Comparison of ENCODE assay signal across 32 cellular contexts in genomic region chr1:176444286-176444685, GRCh38. TPM values are rescaled to one million over a fixed set of nuclear protein-coding genes. Genes with fewer than 3 reads are reported as not detected.
DNase-seq lines count a peak whose midpoint lies in the region; ATAC-seq, FAIRE-seq and TF ChIP-seq lines count a peak whose summit lies in the region.
"Had no signal": no experiment of that assay in that cellular context is flagged by ENCODE, and none has a peak within 500 bp of the region (broad histone marks: within the 10 kb centered on the region; RNA-seq: fewer than 3 reads in every experiment).

No MANE protein-coding gene starts in this region.

- POLR2A ChIA-PET in MCF 10A (lab: Yijun Ruan, JAX) = interaction anchor here (0.6 to 0.9 kb wide), 2 partner anchors 71 to 1440 kb away, joined by 3 read pairs; no protein-coding TSS in a partner anchor

- H3K27ac ChIP-seq in breast epithelium (no peak overlapping the region), body of pancreas (no peak overlapping the region), kidney (ENCODE audit: low read depth in 2 of 2, low read length in 2 of 2) (no peak overlapping the region)
- H3K27ac ChIP-seq: brain microvascular endothelial cell, dorsolateral prefrontal cortex, lower lobe of right lung, prostate gland, thyroid gland, vagina had no signal

- WGBS in body of pancreas, 2 donors = 52 to 53% methylated on average over 4 of the region's 4 CpGs

- no peak overlapping the region for H3K4me3 Mint-ChIP-seq in MCF 10A (ENCODE audit: unreplicated experiment)
- no peak overlapping the region for H3K4me3 Mint-ChIP-seq in T-helper 2 cell treated with Interferon-gamma antibody and Interleukin-4, amounts not matched to agents 5 μg/mL and 100 μg/mL, for 36 hours
- H3K4me3 Mint-ChIP-seq: activated T-helper 17 cell treated with anti-CD3 and anti-CD28 coated beads, Interleukin-2, amount 50 U/mL, for 72 hours; H9; natural killer cell had no signal

- H3K4me3 ChIP-seq in breast epithelium (no peak overlapping the region), body of pancreas (no peak overlapping the region), kidney (ENCODE audit: low read length in 2 of 2) (no peak overlapping the region)
- H3K4me3 ChIP-seq: dorsolateral prefrontal cortex, lower lobe of right lung, prostate gland, thyroid gland, vagina had no signal

- no peaks in the 10 kb centered on the region for H3K27me3 Mint-ChIP-seq in MCF 10A (ENCODE audit: insufficient read depth, unreplicated experiment)
- H3K27me3 Mint-ChIP-seq in T-helper 2 cell treated with Interferon-gamma antibody and Interleukin-4, amounts not matched to agents 5 μg/mL and 100 μg/mL, for 36 hours (ENCODE audit: low read depth) = no peaks in the 10 kb centered on the region

- CTCF ChIA-PET in MCF 10A (lab: Yijun Ruan, JAX) = interaction anchor here (0.6 to 1.8 kb wide), 8 partner anchors 40 to 997 kb away, joined by 3 to 5 read pairs (median 3); no protein-coding TSS in a partner anchor

- H3K4me1 Mint-ChIP-seq in MCF 10A (ENCODE audit: insufficient read depth, unreplicated experiment) = no peaks in the 10 kb centered on the region
- H3K4me1 Mint-ChIP-seq in T-helper 2 cell treated with Interferon-gamma antibody and Interleukin-4, amounts not matched to agents 5 μg/mL and 100 μg/mL, for 36 hours (ENCODE audit: low read depth) = no peaks in the 10 kb centered on the region
- H3K4me1 Mint-ChIP-seq: activated T-helper 17 cell treated with anti-CD3 and anti-CD28 coated beads, Interleukin-2, amount 50 U/mL, for 72 hours; H9; natural killer cell had no signal

- H3K27me3 ChIP-seq in breast epithelium = no peaks in the 10 kb centered on the region
- H3K27me3 ChIP-seq in body of pancreas = no peaks in the 10 kb centered on the region
- H3K27me3 ChIP-seq: BE2C, brain microvascular endothelial cell, dorsolateral prefrontal cortex, thyroid gland, vagina had no signal

- TF ChIP-seq POLR2A in breast epithelium (IDR thresholded peaks at IDR 0.05) = no peak
- TF ChIP-seq POLR2A in body of pancreas (IDR thresholded peaks at IDR 0.05) = no peak

- H3K4me1 ChIP-seq in breast epithelium (no peaks in the 10 kb centered on the region), body of pancreas (no peaks in the 10 kb centered on the region), kidney (ENCODE audit: control insufficient read depth in 1 of 2, insufficient read depth in 1 of 2, low read depth in 1 of 2, low read length in 2 of 2) (peaks cover 0 to 4% of the 10 kb centered on the region in 2 donors)
- H3K4me1 ChIP-seq: BE2C, lower lobe of right lung, prostate gland, thyroid gland, vagina had no signal

- ATAC-seq in body of pancreas (no peak), HG03571 (IDR thresholded peaks at IDR 0.05; ENCODE audit: unreplicated experiment) (no peak)
- ATAC-seq: activated T-helper 17 cell treated with anti-CD3 and anti-CD28 coated beads, Interleukin-2, amount 50 U/mL, for 72 hours; lower lobe of right lung; natural killer cell; PC-3 had no signal

- no peak overlapping the region for H3K9ac ChIP-seq in kidney (ENCODE audit: low read length in 2 of 2)

- DNase-seq in MCF 10A (ENCODE audit: unreplicated experiment) = peak; percentile 21
- DNase-seq in breast epithelium (ENCODE audit: low spot score in 2 of 2) = no peak
- DNase-seq in body of pancreas = peak in 3 of 4 donors; percentile 6 to 34 (median 7)
- no peak for DNase-seq in kidney
- DNase-seq in renal cortical epithelial cell (ENCODE audit: low read depth) = peak; percentile 42
- DNase-seq in C1 segment of cervical spinal cord (lab: John Stamatoyannopoulos, UW) = no peak
- DNase-seq in T-helper 2 cell treated with Interferon-gamma antibody and Interleukin-4, amounts not matched to agents 5 μg/mL and 100 μg/mL, for 36 hours (ENCODE audit: low spot score) = no peak
- DNase-seq: ACHN; activated CD4-positive, alpha-beta T cell treated with anti-CD3 and anti-CD28 coated beads for 4 hours; activated naive CD4-positive, alpha-beta T cell treated with anti-CD3 and anti-CD28 coated beads, Interleukin-2, amount 50 U/mL, for 16 hours; amniotic stem cell; BE2C; brain microvascular endothelial cell; DMS153; dorsolateral prefrontal cortex; H9; hippocampal formation; lower lobe of right lung; natural killer cell; NCI-H1048; NCI-H1694 treated with DMSO at 0.1 percent for 48 hours; NCI-H2171 treated with DMSO at 0.1 percent for 48 hours; NCI-H524; nucleus accumbens; PC-3; stimulated activated CD4-positive, alpha-beta T cell treated with anti-CD3 and anti-CD28 coated beads, Interleukin-4, amount 100 ng/mL, for 1 hour; thyroid gland had no signal

- no peak overlapping the region for H3K27ac Mint-ChIP-seq in MCF 10A (ENCODE audit: low read depth, unreplicated experiment)
- H3K27ac Mint-ChIP-seq in T-helper 2 cell treated with Interferon-gamma antibody and Interleukin-4, amounts not matched to agents 5 μg/mL and 100 μg/mL, for 36 hours = no peak overlapping the region
- H3K27ac Mint-ChIP-seq: activated T-helper 17 cell treated with anti-CD3 and anti-CD28 coated beads, Interleukin-2, amount 50 U/mL, for 72 hours; H9; natural killer cell had no signal

- no peaks in the 10 kb centered on the region for H3K9me3 ChIP-seq in breast epithelium
- no peaks in the 10 kb centered on the region for H3K9me3 ChIP-seq in body of pancreas
- H3K9me3 ChIP-seq in kidney (ENCODE audit: control insufficient read depth in 1 of 2, low read length in 2 of 2) = no peaks in the 10 kb centered on the region
- H3K9me3 ChIP-seq: BE2C, lower lobe of right lung, prostate gland, thyroid gland, vagina had no signal

- no peaks in the 10 kb centered on the region for H3K36me3 ChIP-seq in breast epithelium
- no peaks in the 10 kb centered on the region for H3K36me3 ChIP-seq in body of pancreas (replicated peaks in 1 of 2; ENCODE audit: insufficient read depth in 1 of 2, low read depth in 2 of 2)
- no peaks in the 10 kb centered on the region for H3K36me3 ChIP-seq in kidney (ENCODE audit: control insufficient read depth in 1 of 2, insufficient read depth in 2 of 2, low read length in 2 of 2)
- H3K36me3 ChIP-seq: BE2C, brain microvascular endothelial cell, lower lobe of right lung, prostate gland, thyroid gland, vagina had no signal

- TF ChIP-seq CTCF in MCF 10A (IDR thresholded peaks at IDR 0.05; ENCODE audit: unreplicated experiment) = no peak
- TF ChIP-seq CTCF in breast epithelium (IDR thresholded peaks at IDR 0.05) = no peak
- peak in 1 of 7 experiments; percentile 39 for TF ChIP-seq CTCF in body of pancreas (IDR thresholded peaks at IDR 0.05)
- peak; percentile 39 for TF ChIP-seq CTCF in kidney (IDR thresholded peaks at IDR 0.05; ENCODE audit: borderline replicate concordance, extremely low read depth, insufficient read depth)

- no peaks in the 10 kb centered on the region for H3K36me3 Mint-ChIP-seq in MCF 10A (ENCODE audit: insufficient read depth, unreplicated experiment)
- no peaks in the 10 kb centered on the region for H3K36me3 Mint-ChIP-seq in T-helper 2 cell treated with Interferon-gamma antibody and Interleukin-4, amounts not matched to agents 5 μg/mL and 100 μg/mL, for 36 hours (ENCODE audit: low read depth)
- H3K36me3 Mint-ChIP-seq: natural killer cell had no signal

- BruUV-seq in MCF 10A (replicated peaks; lab: Mats Ljungman, UMichigan) = no TSS peak

- no peak for FAIRE-seq in kidney (lab: Jason Lieb, UNC)
- FAIRE-seq: GM12891 had no signal

- no peaks in the 10 kb centered on the region for H3K9me3 Mint-ChIP-seq in MCF 10A (ENCODE audit: unreplicated experiment)
- H3K9me3 Mint-ChIP-seq in T-helper 2 cell treated with Interferon-gamma antibody and Interleukin-4, amounts not matched to agents 5 μg/mL and 100 μg/mL, for 36 hours = no peaks in the 10 kb centered on the region
- H3K9me3 Mint-ChIP-seq: H9 had no signal

- intact Hi-C loops in MCF 10A (cut with micrococcal nuclease) = no loop called here
- intact Hi-C loops in breast epithelium (cut with DNase I; ENCODE audit: low total_unique reads) = no loop called here
- intact Hi-C loops in body of pancreas (cut with DNase I) = no loop called here
- intact Hi-C loops in kidney (cut with DNase I) = no loop called here

RNA-seq across cellular contexts. Expression of gene PAPPA2, which starts 18.7 kb away (rescaled TPM):
- total RNA-seq in MCF 10A (2022) (11.5 and 35.7 TPM in 2 replicates), breast epithelium (1 to 10 TPM; 1.2 to 3.9 (median 2.6) TPM), body of pancreas (1 to 10 TPM in 1 of 2 donors, under 1 TPM in 1; under 0.01 to 5.4 TPM), kidney (93.5 TPM), renal cortical epithelial cell (0.52 and 1.3 TPM in 2 replicates)
- polyA plus RNA-seq in kidney (ENCODE audit: insufficient read depth, low read depth, low replicate concordance) = 4.9 TPM
- total RNA-seq: PC-3 had no signal

Comparison
In these comparisons a context has a peak if more than half of its experiments do, and no peak if none do; other contexts are left out.
1. DNase-seq: peak in MCF 10A (single experiment), body of pancreas (3 of 4) and renal cortical epithelial cell (single experiment); none in breast epithelium (0 of 2), kidney (single experiment), C1 segment of cervical spinal cord (0 of 14) and T-helper 2 cell treated with Interferon-gamma antibody and Interleukin-4, amounts not matched to agents 5 μg/mL and 100 μg/mL, for 36 hours (single experiment).